Comparison of ENCODE assay signal across 20 cellular contexts in genomic region chr15:87345955-87346354, GRCh38.
"Had no signal": no experiment of that assay in that cellular context is flagged by ENCODE, and none has a peak within 500 bp of the region (broad histone marks: within the 10 kb centered on the region; RNA-seq: fewer than 3 reads in every experiment).

No MANE protein-coding gene starts in this region.

- H3K9me3 ChIP-seq: SJCRH30 had no signal

- ATAC-seq: Panc1, Right ventricle myocardium inferior, SK-N-SH treated with all-trans-retinoic acid at 6 μM for 48 hours had no signal

- H3K4me3 ChIP-seq: MG63, SJCRH30 had no signal

- H3K27me3 ChIP-seq: MG63, SJCRH30 had no signal

- H3K36me3 ChIP-seq: MG63, SJCRH30 had no signal

- H3K27ac ChIP-seq: SJCRH30 had no signal

- H3K4me1 ChIP-seq: SJCRH30 had no signal

- DNase-seq: KBM-7, MG63, NCI-H1092, NCI-H1105 treated with DMSO at 0.1 percent for 48 hours, NCI-H1417 treated with DMSO at 0.1 percent for 48 hours, NCI-H146, NCI-H1694 treated with DMSO at 0.1 percent for 48 hours, NCI-H1930, NCI-H2081 treated with DMSO at 0.1 percent for 48 hours, NCI-H2171, NCI-H226, NCI-H446, NCI-H510A, NCI-H524 treated with DMSO at 0.1 percent for 48 hours, SHP77 treated with DMSO at 0.1 percent for 48 hours, SJCRH30, T-helper 1 cell had no signal
